In genomic region chr3:179068779-179069530, GRCh38 we compare ENCODE assay signal across 9 cellular contexts. TPM values are rescaled to one million over a fixed set of nuclear protein-coding genes. Genes with fewer than 3 reads are reported as not detected.
DNase-seq lines count a peak whose midpoint lies in the region; ATAC-seq and TF ChIP-seq lines count a peak whose summit lies in the region.
"Had no signal": no experiment of that assay in that cellular context is flagged by ENCODE, and none has a peak within 500 bp of the region (broad histone marks: within the 10 kb centered on the region; RNA-seq: fewer than 3 reads in every experiment).

No MANE protein-coding gene starts in this region.

- H3K18ac ChIP-seq in H9 (ENCODE audit: insufficient read length, low read depth, low read length), result no peak overlapping the region

- H3K27me3 ChIP-seq in BLaER1 (no peaks in the 10 kb centered on the region), H9 (ENCODE audit: insufficient read depth, low read length) (no peaks in the 10 kb centered on the region)

- H4K20me1 ChIP-seq in BLaER1 (peaks cover 42% of the 10 kb centered on the region; the same call in 1 of the 2 replicates), H9 (ENCODE audit: control insufficient read depth, insufficient read depth, insufficient read length) (no peaks in the 10 kb centered on the region)

- no peak overlapping the region for H3K4me3 Mint-ChIP-seq in H9
- no peak overlapping the region for H3K4me3 Mint-ChIP-seq in progenitor cell of endocrine pancreas (ENCODE audit: low read depth)
- no peak overlapping the region for H3K4me3 Mint-ChIP-seq in stimulated activated effector memory CD8-positive, alpha-beta T cell treated with anti-CD3 and anti-CD28 coated beads, Interleukin-12 subunit alpha, Interleukin-12 subunit beta, amount 100 ng/mL, for 72 hours

- DNase-seq in H9 (no peak), choroid plexus epithelial cell (ENCODE audit: low read depth) (peak; percentile 41), progenitor cell of endocrine pancreas (ENCODE audit: low spot score, unreplicated experiment) (no peak), retina (no peak)
- no peak for DNase-seq in stimulated activated effector memory CD8-positive, alpha-beta T cell treated with anti-CD3 and anti-CD28 coated beads, Interleukin-12 subunit alpha, Interleukin-12 subunit beta, amount 100 ng/mL, for 72 hours (ENCODE audit: low spot score in 2 of 2)

- H3K23ac ChIP-seq in H9 (ENCODE audit: insufficient read length, low read depth, low read length), result no peak overlapping the region

- peaks cover 11% of the 10 kb centered on the region for H3K23me2 ChIP-seq in H9 (ENCODE audit: insufficient read length, low read depth, low read length, poor library complexity, severe bottlenecking)

- no peak overlapping the region for H3K14ac ChIP-seq in H9 (ENCODE audit: insufficient read depth, low read length)

- H2BK12ac ChIP-seq in H9 (ENCODE audit: insufficient read length, low read depth, low read length), result no peak overlapping the region

- no peak overlapping the region for H3K56ac ChIP-seq in H9 (ENCODE audit: insufficient read length, low read depth, low read length)

- no peaks in the 10 kb centered on the region for H3K79me2 ChIP-seq in H9 (ENCODE audit: insufficient read depth, low read length)

- H2BK20ac ChIP-seq in H9 (ENCODE audit: low read depth, low read length, poor library complexity, severe bottlenecking), result no peak overlapping the region

- H3K4me2 ChIP-seq in BLaER1 (peak overlapping the region; percentile 91), H9 (ENCODE audit: insufficient read depth, insufficient read length, low read length) (no peak overlapping the region)

- H3K27ac ChIP-seq in BLaER1, result peak overlapping the region; percentile 92
- no peak overlapping the region for H3K27ac ChIP-seq in H9 (ENCODE audit: insufficient read length, low read depth, low read length)

- TF ChIP-seq CTCF in H9 (conservative IDR thresholded peaks at IDR 0.05) (peak; percentile 62), choroid plexus epithelial cell (conservative IDR thresholded peaks at IDR 0.05; ENCODE audit: low read depth, low read length) (peak; percentile 48), progenitor cell of endocrine pancreas (IDR thresholded peaks at IDR 0.05; ENCODE audit: unreplicated experiment) (peak; percentile 36)

- H3T11ph ChIP-seq in H9 (ENCODE audit: low read length), result no peak overlapping the region

- no peak overlapping the region for H4K8ac ChIP-seq in H9 (replicated peaks; ENCODE audit: insufficient read length, low read depth, low read length)

- H2AFZ ChIP-seq in H9 (ENCODE audit: low read length), result no peak overlapping the region

- H3K9me3 Mint-ChIP-seq in H9 (no peaks in the 10 kb centered on the region), progenitor cell of endocrine pancreas (ENCODE audit: low read depth) (no peaks in the 10 kb centered on the region)
- H3K9me3 Mint-ChIP-seq in stimulated activated effector memory CD8-positive, alpha-beta T cell treated with anti-CD3 and anti-CD28 coated beads, Interleukin-12 subunit alpha, Interleukin-12 subunit beta, amount 100 ng/mL, for 72 hours, result no peaks in the 10 kb centered on the region
- H3K9me3 Mint-ChIP-seq: IgD-negative memory B cell had no signal

- no peak overlapping the region for H2BK15ac ChIP-seq in H9 (ENCODE audit: low read depth, low read length)

- H3K27me3 Mint-ChIP-seq in H9 (ENCODE audit: low read depth), result 0 out of 2 replicates have a peak, but pooled peaks cover 1% of the 10 kb centered on the region
- no peaks in the 10 kb centered on the region for H3K27me3 Mint-ChIP-seq in progenitor cell of endocrine pancreas
- H3K27me3 Mint-ChIP-seq: IgD-negative memory B cell had no signal

- no peak overlapping the region for H3K4ac ChIP-seq in H9 (ENCODE audit: low read depth, low read length)

- no peak overlapping the region for H4K5ac ChIP-seq in H9 (ENCODE audit: insufficient read length, low read depth, low read length)

- ATAC-seq in SK-N-SH treated with all-trans-retinoic acid at 6 μM for 48 hours (peak; percentile 12; the same call in 1 of the 3 replicates), GM18498 (IDR thresholded peaks at IDR 0.05; ENCODE audit: unreplicated experiment) (no peak)
- no peak for ATAC-seq in stimulated activated effector memory CD8-positive, alpha-beta T cell treated with anti-CD3 and anti-CD28 coated beads, Interleukin-12 subunit alpha, Interleukin-12 subunit beta, amount 100 ng/mL, for 72 hours

- no peak overlapping the region for H4K91ac ChIP-seq in H9 (ENCODE audit: insufficient read length, low read depth, low read length)

- H3K36me3 ChIP-seq in BLaER1, result peaks cover 39% of the 10 kb centered on the region

- no CpG with 5 or more reads among the region's 5 CpGs for WGBS in H9 (ENCODE audit: extremely low coverage, insufficient read length, low lambda C conversion rate)

- H2AK5ac ChIP-seq in H9 (ENCODE audit: insufficient read length, low read length), result no peak overlapping the region

- H2BK120ac ChIP-seq in H9 (ENCODE audit: low read depth, low read length, poor library complexity, severe bottlenecking), result no peak overlapping the region

- peak overlapping the region; percentile 86 for H3K9ac ChIP-seq in BLaER1
- no peak overlapping the region for H3K9ac ChIP-seq in H9 (ENCODE audit: extremely low read depth, insufficient read length, low read length)

- H3K4me1 Mint-ChIP-seq in H9, result peaks cover 7 to 15% of the 10 kb centered on the region in 2 experiments
- H3K4me1 Mint-ChIP-seq in progenitor cell of endocrine pancreas (ENCODE audit: low read depth), result peaks cover 10% of the 10 kb centered on the region
- peaks cover 27% of the 10 kb centered on the region for H3K4me1 Mint-ChIP-seq in stimulated activated effector memory CD8-positive, alpha-beta T cell treated with anti-CD3 and anti-CD28 coated beads, Interleukin-12 subunit alpha, Interleukin-12 subunit beta, amount 100 ng/mL, for 72 hours

- H3K79me1 ChIP-seq in H9 (ENCODE audit: insufficient read depth, low read depth, low read length, poor library complexity, severe bottlenecking), result no peaks in the 10 kb centered on the region

- H3K9me3 ChIP-seq in BLaER1, result no peaks in the 10 kb centered on the region
- H3K9me3 ChIP-seq in H9 (ENCODE audit: control insufficient read depth, low read depth, low read length), result no peaks in the 10 kb centered on the region

- H3K27ac Mint-ChIP-seq in H9, result peak overlapping the region in 1 of 3 experiments; percentile 5; a peak in 3 of 7 replicates
- no peak overlapping the region for H3K27ac Mint-ChIP-seq in progenitor cell of endocrine pancreas
- no peak overlapping the region for H3K27ac Mint-ChIP-seq in stimulated activated effector memory CD8-positive, alpha-beta T cell treated with anti-CD3 and anti-CD28 coated beads, Interleukin-12 subunit alpha, Interleukin-12 subunit beta, amount 100 ng/mL, for 72 hours

- no peak overlapping the region for H2BK5ac ChIP-seq in H9 (ENCODE audit: insufficient read length, low read length)

- peaks cover 62% of the 10 kb centered on the region for H3K4me1 ChIP-seq in BLaER1
- H3K4me1 ChIP-seq in H9 (ENCODE audit: insufficient read depth, low read length), result no peaks in the 10 kb centered on the region

- H3K36me3 Mint-ChIP-seq in H9 (ENCODE audit: insufficient read depth in 1 of 3, low read depth in 3 of 3) (peaks cover 0 to 16% (median 0%) of the 10 kb centered on the region in 3 experiments; a peak in 2 of 7 replicates), progenitor cell of endocrine pancreas (ENCODE audit: insufficient read depth) (peaks cover 10% of the 10 kb centered on the region)
- peaks cover 50% of the 10 kb centered on the region for H3K36me3 Mint-ChIP-seq in stimulated activated effector memory CD8-positive, alpha-beta T cell treated with anti-CD3 and anti-CD28 coated beads, Interleukin-12 subunit alpha, Interleukin-12 subunit beta, amount 100 ng/mL, for 72 hours

- H3K4me3 ChIP-seq in BLaER1 (peak overlapping the region; percentile 85), choroid plexus epithelial cell (ENCODE audit: low read depth, low read length) (peak overlapping the region; percentile 82)

TF ChIP-seq in SK-N-SH treated with all-trans-retinoic acid at 6 μM for 48 hours, 23 proteins besides CTCF, POLR2A, EP300 and RAD21:
- TF ChIP-seq ARNTL (CRISPR knock-in tag; IDR thresholded peaks at IDR 0.05; ENCODE audit: borderline replicate concordance, low read depth) (no peak), TCF4 (CRISPR knock-in tag; IDR thresholded peaks at IDR 0.05; ENCODE audit: borderline replicate concordance) (no peak), ZC3H10 (CRISPR knock-in tag; IDR thresholded peaks at IDR 0.05) (no peak)

RNA-seq across cellular contexts. Expression of gene ZMAT3, which starts 2.7 kb away (rescaled TPM):
- 9.4 and 10.5 TPM in 2 replicates for total RNA-seq in H9 (2021)
- total RNA-seq in progenitor cell of endocrine pancreas, result 13.6 and 14.1 TPM in 2 replicates
